In the genomic region with DNA sequence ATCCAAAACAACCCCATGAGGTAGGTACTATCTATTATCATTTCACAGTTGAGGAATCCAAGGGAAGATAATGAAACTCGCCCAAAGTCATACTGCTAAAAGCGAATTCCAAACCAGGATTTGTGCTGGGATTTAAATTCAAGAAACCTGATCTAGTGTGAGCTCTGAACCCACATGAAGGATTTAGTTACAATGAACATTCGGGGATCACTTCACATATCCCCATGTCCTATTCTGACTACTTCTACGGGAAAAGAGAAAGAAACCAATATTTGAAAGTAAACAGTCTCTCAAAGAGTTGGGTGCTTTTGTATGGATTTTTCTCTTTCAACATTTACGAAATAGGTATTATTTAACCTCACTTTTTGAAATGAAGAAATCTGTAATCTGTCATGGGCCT, we compare ENCODE assay signal across 1 cellular context.
A peak's percentile ranks its signal among the peaks of the same experiment; 100 is the strongest.
TF ChIP-seq lines count a peak whose summit lies in the region.

No MANE protein-coding gene starts in this region.

TF ChIP-seq in HepG2, 621 proteins besides CTCF, POLR2A, EP300 and RAD21 (continued from another document):
- TF ChIP-seq, protein P1, sequence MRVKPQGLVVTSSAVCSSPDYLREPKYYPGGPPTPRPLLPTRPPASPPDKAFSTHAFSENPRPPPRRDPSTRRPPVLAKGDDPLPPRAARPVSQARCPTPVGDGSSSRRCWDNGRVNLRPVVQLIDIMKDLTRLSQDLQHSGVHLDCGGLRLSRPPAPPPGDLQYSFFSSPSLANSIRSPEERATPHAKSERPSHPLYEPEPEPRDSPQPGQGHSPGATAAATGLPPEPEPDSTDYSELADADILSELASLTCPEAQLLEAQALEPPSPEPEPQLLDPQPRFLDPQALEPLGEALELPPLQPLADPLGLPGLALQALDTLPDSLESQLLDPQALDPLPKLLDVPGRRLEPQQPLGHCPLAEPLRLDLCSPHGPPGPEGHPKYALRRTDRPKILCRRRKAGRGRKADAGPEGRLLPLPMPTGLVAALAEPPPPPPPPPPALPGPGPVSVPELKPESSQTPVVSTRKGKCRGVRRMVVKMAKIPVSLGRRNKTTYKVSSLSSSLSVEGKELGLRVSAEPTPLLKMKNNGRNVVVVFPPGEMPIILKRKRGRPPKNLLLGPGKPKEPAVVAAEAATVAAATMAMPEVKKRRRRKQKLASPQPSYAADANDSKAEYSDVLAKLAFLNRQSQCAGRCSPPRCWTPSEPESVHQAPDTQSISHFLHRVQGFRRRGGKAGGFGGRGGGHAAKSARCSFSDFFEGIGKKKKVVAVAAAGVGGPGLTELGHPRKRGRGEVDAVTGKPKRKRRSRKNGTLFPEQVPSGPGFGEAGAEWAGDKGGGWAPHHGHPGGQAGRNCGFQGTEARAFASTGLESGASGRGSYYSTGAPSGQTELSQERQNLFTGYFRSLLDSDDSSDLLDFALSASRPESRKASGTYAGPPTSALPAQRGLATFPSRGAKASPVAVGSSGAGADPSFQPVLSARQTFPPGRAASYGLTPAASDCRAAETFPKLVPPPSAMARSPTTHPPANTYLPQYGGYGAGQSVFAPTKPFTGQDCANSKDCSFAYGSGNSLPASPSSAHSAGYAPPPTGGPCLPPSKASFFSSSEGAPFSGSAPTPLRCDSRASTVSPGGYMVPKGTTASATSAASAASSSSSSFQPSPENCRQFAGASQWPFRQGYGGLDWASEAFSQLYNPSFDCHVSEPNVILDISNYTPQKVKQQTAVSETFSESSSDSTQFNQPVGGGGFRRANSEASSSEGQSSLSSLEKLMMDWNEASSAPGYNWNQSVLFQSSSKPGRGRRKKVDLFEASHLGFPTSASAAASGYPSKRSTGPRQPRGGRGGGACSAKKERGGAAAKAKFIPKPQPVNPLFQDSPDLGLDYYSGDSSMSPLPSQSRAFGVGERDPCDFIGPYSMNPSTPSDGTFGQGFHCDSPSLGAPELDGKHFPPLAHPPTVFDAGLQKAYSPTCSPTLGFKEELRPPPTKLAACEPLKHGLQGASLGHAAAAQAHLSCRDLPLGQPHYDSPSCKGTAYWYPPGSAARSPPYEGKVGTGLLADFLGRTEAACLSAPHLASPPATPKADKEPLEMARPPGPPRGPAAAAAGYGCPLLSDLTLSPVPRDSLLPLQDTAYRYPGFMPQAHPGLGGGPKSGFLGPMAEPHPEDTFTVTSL (CRISPR knock-in tag; IDR thresholded peaks at IDR 0.05; ENCODE audit: borderline replicate concordance), result 0 out of 2 replicates have a peak, but pooled peaks have one; percentile 29
- TF ChIP-seq ZNF3 (CRISPR knock-in tag; IDR thresholded peaks at IDR 0.05) (no peak), FLYWCH1 (CRISPR knock-in tag; IDR thresholded peaks at IDR 0.05) (no peak), ZBTB21 (CRISPR knock-in tag; IDR thresholded peaks at IDR 0.05) (no peak), SRSF9 (IDR thresholded peaks at IDR 0.05; ENCODE audit: borderline replicate concordance, insufficient read depth, low read depth, low read length, poor library complexity, severe bottlenecking) (no peak), ZNF431 (CRISPR knock-in tag; IDR thresholded peaks at IDR 0.05; ENCODE audit: borderline replicate concordance, low read depth) (no peak), POGZ (CRISPR knock-in tag; IDR thresholded peaks at IDR 0.05) (0 out of 2 replicates have a peak, but pooled peaks have one; percentile 22), HNF4A (CRISPR knock-in tag; IDR thresholded peaks at IDR 0.05) (peak; percentile 63), ZMYM4 (CRISPR knock-in tag; IDR thresholded peaks at IDR 0.05) (peak; percentile 51; the same call in 1 of the 2 replicates), SMYD3 (CRISPR knock-in tag; IDR thresholded peaks at IDR 0.05) (0 out of 2 replicates have a peak, but pooled peaks have one; percentile 46), ZNF709 (CRISPR knock-in tag; IDR thresholded peaks at IDR 0.05) (no peak), ZNF333 (CRISPR knock-in tag; IDR thresholded peaks at IDR 0.05; ENCODE audit: borderline replicate concordance) (no peak), ZNF468 (CRISPR knock-in tag; IDR thresholded peaks at IDR 0.05) (no peak), SNAPC2 (CRISPR knock-in tag; IDR thresholded peaks at IDR 0.05) (no peak)
- TF ChIP-seq, protein P2, sequence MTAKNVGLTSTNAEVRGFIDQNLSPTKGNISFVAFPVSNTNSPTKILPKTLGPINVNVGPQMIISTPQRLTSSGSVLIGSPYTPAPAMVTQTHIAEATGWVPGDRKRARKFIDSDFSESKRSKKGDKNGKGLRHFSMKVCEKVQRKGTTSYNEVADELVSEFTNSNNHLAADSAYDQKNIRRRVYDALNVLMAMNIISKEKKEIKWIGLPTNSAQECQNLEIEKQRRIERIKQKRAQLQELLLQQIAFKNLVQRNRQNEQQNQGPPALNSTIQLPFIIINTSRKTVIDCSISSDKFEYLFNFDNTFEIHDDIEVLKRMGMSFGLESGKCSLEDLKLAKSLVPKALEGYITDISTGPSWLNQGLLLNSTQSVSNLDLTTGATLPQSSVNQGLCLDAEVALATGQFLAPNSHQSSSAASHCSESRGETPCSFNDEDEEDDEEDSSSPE (CRISPR knock-in tag; IDR thresholded peaks at IDR 0.05), result no peak
- TF ChIP-seq, protein P3, sequence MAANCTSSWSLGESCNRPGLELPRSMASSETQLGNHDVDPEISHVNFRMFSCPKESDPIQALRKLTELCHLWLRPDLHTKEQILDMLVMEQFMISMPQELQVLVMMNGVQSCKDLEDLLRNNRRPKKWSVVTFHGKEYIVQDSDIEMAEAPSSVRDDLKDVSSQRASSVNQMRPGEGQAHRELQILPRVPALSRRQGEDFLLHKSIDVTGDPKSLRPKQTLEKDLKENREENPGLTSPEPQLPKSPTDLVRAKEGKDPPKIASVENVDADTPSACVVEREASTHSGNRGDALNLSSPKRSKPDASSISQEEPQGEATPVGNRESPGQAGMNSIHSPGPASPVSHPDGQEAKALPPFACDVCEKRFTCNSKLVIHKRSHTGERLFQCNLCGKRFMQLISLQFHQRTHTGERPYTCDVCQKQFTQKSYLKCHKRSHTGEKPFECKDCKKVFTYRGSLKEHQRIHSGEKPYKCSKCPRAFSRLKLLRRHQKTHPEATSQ (CRISPR knock-in tag; IDR thresholded peaks at IDR 0.05; ENCODE audit: borderline replicate concordance), result peak; percentile 79; the same call in 1 of the 2 replicates
- TF ChIP-seq, protein P4, sequence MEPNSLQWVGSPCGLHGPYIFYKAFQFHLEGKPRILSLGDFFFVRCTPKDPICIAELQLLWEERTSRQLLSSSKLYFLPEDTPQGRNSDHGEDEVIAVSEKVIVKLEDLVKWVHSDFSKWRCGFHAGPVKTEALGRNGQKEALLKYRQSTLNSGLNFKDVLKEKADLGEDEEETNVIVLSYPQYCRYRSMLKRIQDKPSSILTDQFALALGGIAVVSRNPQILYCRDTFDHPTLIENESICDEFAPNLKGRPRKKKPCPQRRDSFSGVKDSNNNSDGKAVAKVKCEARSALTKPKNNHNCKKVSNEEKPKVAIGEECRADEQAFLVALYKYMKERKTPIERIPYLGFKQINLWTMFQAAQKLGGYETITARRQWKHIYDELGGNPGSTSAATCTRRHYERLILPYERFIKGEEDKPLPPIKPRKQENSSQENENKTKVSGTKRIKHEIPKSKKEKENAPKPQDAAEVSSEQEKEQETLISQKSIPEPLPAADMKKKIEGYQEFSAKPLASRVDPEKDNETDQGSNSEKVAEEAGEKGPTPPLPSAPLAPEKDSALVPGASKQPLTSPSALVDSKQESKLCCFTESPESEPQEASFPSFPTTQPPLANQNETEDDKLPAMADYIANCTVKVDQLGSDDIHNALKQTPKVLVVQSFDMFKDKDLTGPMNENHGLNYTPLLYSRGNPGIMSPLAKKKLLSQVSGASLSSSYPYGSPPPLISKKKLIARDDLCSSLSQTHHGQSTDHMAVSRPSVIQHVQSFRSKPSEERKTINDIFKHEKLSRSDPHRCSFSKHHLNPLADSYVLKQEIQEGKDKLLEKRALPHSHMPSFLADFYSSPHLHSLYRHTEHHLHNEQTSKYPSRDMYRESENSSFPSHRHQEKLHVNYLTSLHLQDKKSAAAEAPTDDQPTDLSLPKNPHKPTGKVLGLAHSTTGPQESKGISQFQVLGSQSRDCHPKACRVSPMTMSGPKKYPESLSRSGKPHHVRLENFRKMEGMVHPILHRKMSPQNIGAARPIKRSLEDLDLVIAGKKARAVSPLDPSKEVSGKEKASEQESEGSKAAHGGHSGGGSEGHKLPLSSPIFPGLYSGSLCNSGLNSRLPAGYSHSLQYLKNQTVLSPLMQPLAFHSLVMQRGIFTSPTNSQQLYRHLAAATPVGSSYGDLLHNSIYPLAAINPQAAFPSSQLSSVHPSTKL (CRISPR knock-in tag; IDR thresholded peaks at IDR 0.05), result peak; percentile 44; the same call in 1 of the 2 replicates
- TF ChIP-seq, protein P5, sequence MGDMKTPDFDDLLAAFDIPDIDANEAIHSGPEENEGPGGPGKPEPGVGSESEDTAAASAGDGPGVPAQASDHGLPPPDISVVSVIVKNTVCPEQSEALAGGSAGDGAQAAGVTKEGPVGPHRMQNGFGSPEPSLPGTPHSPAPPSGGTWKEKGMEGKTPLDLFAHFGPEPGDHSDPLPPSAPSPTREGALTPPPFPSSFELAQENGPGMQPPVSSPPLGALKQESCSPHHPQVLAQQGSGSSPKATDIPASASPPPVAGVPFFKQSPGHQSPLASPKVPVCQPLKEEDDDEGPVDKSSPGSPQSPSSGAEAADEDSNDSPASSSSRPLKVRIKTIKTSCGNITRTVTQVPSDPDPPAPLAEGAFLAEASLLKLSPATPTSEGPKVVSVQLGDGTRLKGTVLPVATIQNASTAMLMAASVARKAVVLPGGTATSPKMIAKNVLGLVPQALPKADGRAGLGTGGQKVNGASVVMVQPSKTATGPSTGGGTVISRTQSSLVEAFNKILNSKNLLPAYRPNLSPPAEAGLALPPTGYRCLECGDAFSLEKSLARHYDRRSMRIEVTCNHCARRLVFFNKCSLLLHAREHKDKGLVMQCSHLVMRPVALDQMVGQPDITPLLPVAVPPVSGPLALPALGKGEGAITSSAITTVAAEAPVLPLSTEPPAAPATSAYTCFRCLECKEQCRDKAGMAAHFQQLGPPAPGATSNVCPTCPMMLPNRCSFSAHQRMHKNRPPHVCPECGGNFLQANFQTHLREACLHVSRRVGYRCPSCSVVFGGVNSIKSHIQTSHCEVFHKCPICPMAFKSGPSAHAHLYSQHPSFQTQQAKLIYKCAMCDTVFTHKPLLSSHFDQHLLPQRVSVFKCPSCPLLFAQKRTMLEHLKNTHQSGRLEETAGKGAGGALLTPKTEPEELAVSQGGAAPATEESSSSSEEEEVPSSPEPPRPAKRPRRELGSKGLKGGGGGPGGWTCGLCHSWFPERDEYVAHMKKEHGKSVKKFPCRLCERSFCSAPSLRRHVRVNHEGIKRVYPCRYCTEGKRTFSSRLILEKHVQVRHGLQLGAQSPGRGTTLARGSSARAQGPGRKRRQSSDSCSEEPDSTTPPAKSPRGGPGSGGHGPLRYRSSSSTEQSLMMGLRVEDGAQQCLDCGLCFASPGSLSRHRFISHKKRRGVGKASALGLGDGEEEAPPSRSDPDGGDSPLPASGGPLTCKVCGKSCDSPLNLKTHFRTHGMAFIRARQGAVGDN (CRISPR knock-in tag; IDR thresholded peaks at IDR 0.05), result no peak
- TF ChIP-seq, protein P6, sequence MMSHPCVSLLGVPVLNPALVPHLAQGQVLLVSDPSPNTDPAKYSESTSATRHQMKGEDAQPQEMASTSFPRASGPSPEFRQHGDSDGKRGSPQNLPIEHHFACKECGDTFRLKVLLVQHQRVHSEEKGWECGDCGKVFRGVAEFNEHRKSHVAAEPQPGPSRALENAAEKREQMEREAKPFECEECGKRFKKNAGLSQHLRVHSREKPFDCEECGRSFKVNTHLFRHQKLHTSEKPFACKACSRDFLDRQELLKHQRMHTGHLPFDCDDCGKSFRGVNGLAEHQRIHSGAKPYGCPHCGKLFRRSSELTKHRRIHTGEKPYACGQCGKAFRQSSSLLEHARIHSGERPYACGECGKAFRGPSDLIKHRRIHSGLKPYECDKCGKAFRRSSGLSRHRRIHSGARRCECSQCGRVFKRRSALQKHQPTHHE (CRISPR knock-in tag; IDR thresholded peaks at IDR 0.05; ENCODE audit: borderline replicate concordance), result no peak
- TF ChIP-seq, protein P7, sequence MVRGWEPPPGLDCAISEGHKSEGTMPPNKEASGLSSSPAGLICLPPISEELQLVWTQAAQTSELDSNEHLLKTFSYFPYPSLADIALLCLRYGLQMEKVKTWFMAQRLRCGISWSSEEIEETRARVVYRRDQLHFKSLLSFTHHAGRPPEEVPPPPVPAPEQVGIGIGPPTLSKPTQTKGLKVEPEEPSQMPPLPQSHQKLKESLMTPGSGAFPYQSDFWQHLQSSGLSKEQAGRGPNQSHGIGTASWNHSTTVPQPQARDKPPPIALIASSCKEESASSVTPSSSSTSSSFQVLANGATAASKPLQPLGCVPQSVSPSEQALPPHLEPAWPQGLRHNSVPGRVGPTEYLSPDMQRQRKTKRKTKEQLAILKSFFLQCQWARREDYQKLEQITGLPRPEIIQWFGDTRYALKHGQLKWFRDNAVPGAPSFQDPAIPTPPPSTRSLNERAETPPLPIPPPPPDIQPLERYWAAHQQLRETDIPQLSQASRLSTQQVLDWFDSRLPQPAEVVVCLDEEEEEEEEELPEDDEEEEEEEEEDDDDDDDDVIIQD (CRISPR knock-in tag; IDR thresholded peaks at IDR 0.05; ENCODE audit: low read depth), result peak; percentile 77; the same call in 1 of the 2 replicates
